ENCODE assay signal across 25 cellular contexts in genomic region chr13:94382520-94382919, GRCh38.
DNase-seq lines count a peak whose midpoint lies in the region; ATAC-seq, FAIRE-seq and TF ChIP-seq lines count a peak whose summit lies in the region.
"Had no signal": no experiment of that assay in that cellular context is flagged by ENCODE, and none has a peak within 500 bp of the region (broad histone marks: within the 10 kb centered on the region; RNA-seq: fewer than 3 reads in every experiment).

No MANE protein-coding gene starts in this region.

- TF ChIP-seq CTCF in D721Med (IDR thresholded peaks at IDR 0.05; ENCODE audit: insufficient read depth, missing control alignments) = no peak

- H3K27ac Mint-ChIP-seq in stimulated activated effector memory CD8-positive, alpha-beta T cell treated with anti-CD3 and anti-CD28 coated beads, Interleukin-12 subunit alpha, Interleukin-12 subunit beta, amount 100 ng/mL, for 72 hours = no peak overlapping the region
- H3K27ac Mint-ChIP-seq: activated naive CD8-positive, alpha-beta T cell; activated T-cell treated with anti-CD3 and anti-CD28 coated beads, Interleukin-2, amount 50 U/mL, for 24 hours; CD8-positive, alpha-beta T cell; mesothelial cell of epicardium had no signal

- no peak for FAIRE-seq in D721Med (lab: Jason Lieb, UNC)
- FAIRE-seq: frontal cortex, kidney had no signal

- H3K4me1 Mint-ChIP-seq in stimulated activated effector memory CD8-positive, alpha-beta T cell treated with anti-CD3 and anti-CD28 coated beads, Interleukin-12 subunit alpha, Interleukin-12 subunit beta, amount 100 ng/mL, for 72 hours = no peaks in the 10 kb centered on the region
- H3K4me1 Mint-ChIP-seq: naive B cell had no signal

- no peaks in the 10 kb centered on the region for H3K9me3 Mint-ChIP-seq in stimulated activated effector memory CD8-positive, alpha-beta T cell treated with anti-CD3 and anti-CD28 coated beads, Interleukin-12 subunit alpha, Interleukin-12 subunit beta, amount 100 ng/mL, for 72 hours
- H3K9me3 Mint-ChIP-seq: activated T-cell treated with anti-CD3 and anti-CD28 coated beads, Interleukin-2, amount 50 U/mL, for 24 hours; mesothelial cell of epicardium had no signal

- no peak overlapping the region for H3K4me3 Mint-ChIP-seq in stimulated activated effector memory CD8-positive, alpha-beta T cell treated with anti-CD3 and anti-CD28 coated beads, Interleukin-12 subunit alpha, Interleukin-12 subunit beta, amount 100 ng/mL, for 72 hours
- H3K4me3 Mint-ChIP-seq: activated naive CD8-positive, alpha-beta T cell; activated T-cell treated with anti-CD3 and anti-CD28 coated beads, Interleukin-2, amount 50 U/mL, for 24 hours; CD8-positive, alpha-beta T cell; mesothelial cell of epicardium; naive B cell had no signal

- no peaks in the 10 kb centered on the region for H3K36me3 Mint-ChIP-seq in stimulated activated effector memory CD8-positive, alpha-beta T cell treated with anti-CD3 and anti-CD28 coated beads, Interleukin-12 subunit alpha, Interleukin-12 subunit beta, amount 100 ng/mL, for 72 hours
- H3K36me3 Mint-ChIP-seq: activated naive CD8-positive, alpha-beta T cell; CD8-positive, alpha-beta T cell; naive B cell had no signal

- DNase-seq in NCI-H82 (lab: John Stamatoyannopoulos, UW) (peak; percentile 49), NCI-H82 treated with DMSO at 0.1 percent for 48 hours (lab: John Stamatoyannopoulos, UW; ENCODE audit: unreplicated experiment) (no peak), NCI-H128 (lab: John Stamatoyannopoulos, UW; ENCODE audit: unreplicated experiment) (peak; percentile 77), NCI-H510A (lab: John Stamatoyannopoulos, UW) (peak; percentile 34), D721Med (ENCODE audit: insufficient read length, low spot score) (no peak)
- no peak for DNase-seq in stimulated activated effector memory CD8-positive, alpha-beta T cell treated with anti-CD3 and anti-CD28 coated beads, Interleukin-12 subunit alpha, Interleukin-12 subunit beta, amount 100 ng/mL, for 72 hours (ENCODE audit: low spot score in 2 of 2)
- DNase-seq: activated effector memory CD4-positive, alpha-beta T cell treated with anti-CD3 and anti-CD28 coated beads, Interleukin-2, amount 50 U/mL, for 16 hours; activated T-cell treated with anti-CD3 and anti-CD28 coated beads, Interleukin-2, amount 50 U/mL, for 24 hours; BE2C; CD8-positive, alpha-beta T cell; DND-41; GF-D8; kidney; naive B cell; NK-92 treated with Interleukin-12 subunit alpha and Interleukin-12 subunit beta, amount 100 ng/mL, for 24 hours; right lobe of liver; spleen; stimulated activated CD4-positive, alpha-beta T cell treated with anti-CD3 and anti-CD28 coated beads, Interleukin-2, amount 100 ng/mL, for 24 hours; stomach; T-helper 2 cell had no signal

- ATAC-seq in stimulated activated effector memory CD8-positive, alpha-beta T cell treated with anti-CD3 and anti-CD28 coated beads, Interleukin-12 subunit alpha, Interleukin-12 subunit beta, amount 100 ng/mL, for 72 hours = peak; percentile 16
- no peak for ATAC-seq in HG02588 (IDR thresholded peaks at IDR 0.05; ENCODE audit: unreplicated experiment)
- ATAC-seq: CD8-positive, alpha-beta T cell; HCT116; right lobe of liver had no signal

Comparison
In these comparisons a context has a peak if more than half of its experiments do, and no peak if none do; other contexts are left out.
1. DNase-seq: peak in NCI-H82 (single experiment), NCI-H128 (single experiment) and NCI-H510A (single experiment); none in NCI-H82 treated with DMSO at 0.1 percent for 48 hours (single experiment), stimulated activated effector memory CD8-positive, alpha-beta T cell treated with anti-CD3 and anti-CD28 coated beads, Interleukin-12 subunit alpha, Interleukin-12 subunit beta, amount 100 ng/mL, for 72 hours (0 of 2) and D721Med (single experiment).